25 cellular contexts compared by ENCODE assay signal in the genomic region with DNA sequence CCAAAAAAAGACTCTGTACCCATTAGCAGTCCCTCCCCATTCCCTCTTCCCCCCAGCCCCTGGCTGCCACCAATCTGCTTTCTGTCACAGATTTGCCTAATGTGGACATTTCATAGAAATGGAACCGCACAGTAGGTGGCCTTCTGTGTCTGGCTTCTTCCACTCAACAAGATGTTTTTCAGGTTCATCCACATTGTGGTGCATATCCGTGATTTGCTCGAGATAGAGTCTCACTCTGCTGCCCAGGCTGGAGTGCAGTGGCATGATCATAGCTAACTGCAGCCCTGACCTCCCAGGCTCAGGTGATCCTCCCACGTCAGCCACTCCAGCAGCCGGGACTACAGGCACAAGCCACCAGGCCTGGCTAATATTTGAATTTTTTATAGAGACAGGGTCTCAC. TPM values are rescaled to one million over a fixed set of nuclear protein-coding genes. Genes with fewer than 3 reads are reported as not detected.
"Had no signal": no experiment of that assay in that cellular context is flagged by ENCODE, and none has a peak within 500 bp of the region (broad histone marks: within the 10 kb centered on the region; RNA-seq: fewer than 3 reads in every experiment).

No MANE protein-coding gene starts in this region.

- H3K9ac ChIP-seq: SK-N-SH had no signal

- H3K9me3 ChIP-seq: SK-N-SH had no signal

- H3K4me2 ChIP-seq: SK-N-SH had no signal

- DNase-seq: IMR-90, Karpas-422, KG1, MM.1S, MV-4-11, NCI-H1048, NCI-H1105, NCI-H1417, NCI-H146, NCI-H1694 treated with DMSO at 0.1 percent for 48 hours, NCI-H1930, NCI-H2081, NCI-H2107, NCI-H2227 treated with DMSO at 0.1 percent for 48 hours, NCI-H446, NCI-H510A, NCI-H524 treated with DMSO at 0.1 percent for 48 hours, NCI-H69, NCI-H774, RPMI8226, SHP77, SK-N-SH had no signal

- ATAC-seq: HepG2 had no signal

RNA-seq across cellular contexts. Expression of a gene that starts 24.6 kb away (rescaled TPM):
- total RNA-seq: HepG2, HT1080, IMR-90, SK-MEL-5 had no signal
- polyA plus RNA-seq: IMR-90, SK-N-SH had no signal

RNA-seq across cellular contexts. Expression of a gene that starts 25.3 kb away (rescaled TPM):
- total RNA-seq: HepG2 had no signal
